Comparison of ENCODE assay signal across 1 cellular context in the genomic region with DNA sequence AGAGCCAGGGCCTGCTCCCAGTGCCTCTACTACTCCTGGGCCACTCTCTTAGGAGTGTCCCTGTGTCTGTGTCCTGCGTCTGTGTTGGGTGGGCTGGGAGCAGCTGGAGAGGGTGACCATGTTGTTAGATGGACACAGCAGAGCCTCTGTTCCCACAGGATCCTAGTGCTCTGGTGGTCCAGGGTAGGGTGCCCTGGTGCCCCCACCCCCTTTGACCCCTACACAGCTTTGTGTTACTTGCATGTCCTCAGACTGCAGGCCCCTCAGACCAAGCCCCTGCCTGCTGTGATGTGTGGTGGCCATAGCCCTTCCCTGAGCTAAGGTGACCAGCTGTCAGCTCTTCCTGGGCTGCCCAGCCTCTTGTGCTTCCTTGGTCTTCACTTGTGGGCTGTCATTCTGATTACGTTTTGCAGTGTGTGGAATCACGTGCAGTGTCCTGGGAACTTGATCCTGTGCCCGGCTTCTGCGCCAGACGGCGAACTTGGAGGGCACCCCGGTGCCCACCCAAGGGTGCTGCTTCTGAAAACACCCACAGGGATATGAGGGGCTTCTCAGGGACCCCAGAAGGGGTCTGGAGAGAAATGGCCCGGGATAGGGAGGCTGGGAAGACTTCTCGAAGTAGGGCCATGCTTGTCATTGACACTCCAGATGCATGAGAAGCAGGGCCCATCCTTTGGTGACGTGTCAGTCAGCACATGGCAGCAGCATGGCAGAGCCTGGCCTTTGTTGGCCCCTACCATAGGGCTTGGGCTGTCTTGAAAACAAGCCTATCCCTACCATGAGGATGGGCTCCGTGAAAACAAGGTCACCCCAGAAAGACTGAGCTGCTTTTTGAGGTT.
A peak's percentile ranks its signal among the peaks of the same experiment; 100 is the strongest.
TF ChIP-seq lines count a peak whose summit lies in the region.

No MANE protein-coding gene starts in this region.

TF ChIP-seq in K562, 482 proteins besides CTCF, POLR2A, EP300 and RAD21 (continued from another document):
- TF ChIP-seq, protein P1, sequence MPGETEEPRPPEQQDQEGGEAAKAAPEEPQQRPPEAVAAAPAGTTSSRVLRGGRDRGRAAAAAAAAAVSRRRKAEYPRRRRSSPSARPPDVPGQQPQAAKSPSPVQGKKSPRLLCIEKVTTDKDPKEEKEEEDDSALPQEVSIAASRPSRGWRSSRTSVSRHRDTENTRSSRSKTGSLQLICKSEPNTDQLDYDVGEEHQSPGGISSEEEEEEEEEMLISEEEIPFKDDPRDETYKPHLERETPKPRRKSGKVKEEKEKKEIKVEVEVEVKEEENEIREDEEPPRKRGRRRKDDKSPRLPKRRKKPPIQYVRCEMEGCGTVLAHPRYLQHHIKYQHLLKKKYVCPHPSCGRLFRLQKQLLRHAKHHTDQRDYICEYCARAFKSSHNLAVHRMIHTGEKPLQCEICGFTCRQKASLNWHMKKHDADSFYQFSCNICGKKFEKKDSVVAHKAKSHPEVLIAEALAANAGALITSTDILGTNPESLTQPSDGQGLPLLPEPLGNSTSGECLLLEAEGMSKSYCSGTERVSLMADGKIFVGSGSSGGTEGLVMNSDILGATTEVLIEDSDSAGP (CRISPR knock-in tag; IDR thresholded peaks at IDR 0.05): no peak
- 0 out of 2 replicates have a peak, but pooled peaks have one; percentile 49 for TF ChIP-seq MTF1 (CRISPR knock-in tag; IDR thresholded peaks at IDR 0.05; ENCODE audit: borderline replicate concordance)
- TF ChIP-seq, protein P2, sequence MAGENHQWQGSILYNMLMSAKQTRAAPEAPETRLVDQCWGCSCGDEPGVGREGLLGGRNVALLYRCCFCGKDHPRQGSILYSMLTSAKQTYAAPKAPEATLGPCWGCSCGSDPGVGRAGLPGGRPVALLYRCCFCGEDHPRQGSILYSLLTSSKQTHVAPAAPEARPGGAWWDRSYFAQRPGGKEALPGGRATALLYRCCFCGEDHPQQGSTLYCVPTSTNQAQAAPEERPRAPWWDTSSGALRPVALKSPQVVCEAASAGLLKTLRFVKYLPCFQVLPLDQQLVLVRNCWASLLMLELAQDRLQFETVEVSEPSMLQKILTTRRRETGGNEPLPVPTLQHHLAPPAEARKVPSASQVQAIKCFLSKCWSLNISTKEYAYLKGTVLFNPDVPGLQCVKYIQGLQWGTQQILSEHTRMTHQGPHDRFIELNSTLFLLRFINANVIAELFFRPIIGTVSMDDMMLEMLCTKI (IDR thresholded peaks at IDR 0.05; ENCODE audit: partially characterized antibody): no peak
- 0 out of 2 replicates have a peak, but pooled peaks have one; percentile 46 for TF ChIP-seq ZNF561 (CRISPR knock-in tag; conservative IDR thresholded peaks at IDR 0.05)
- peak in 1 of 3 experiments; percentile 8 for TF ChIP-seq YY1 (IDR thresholded peaks at IDR 0.05; ENCODE audit: borderline replicate concordance in 1 of 3, control insufficient read depth in 1 of 3, extremely low read depth in 1 of 3, insufficient read depth in 3 of 3, insufficient read length in 1 of 3, insufficient replicate concordance in 2 of 3, low read depth in 1 of 3, low read length in 2 of 3)
- TF ChIP-seq, protein P3, sequence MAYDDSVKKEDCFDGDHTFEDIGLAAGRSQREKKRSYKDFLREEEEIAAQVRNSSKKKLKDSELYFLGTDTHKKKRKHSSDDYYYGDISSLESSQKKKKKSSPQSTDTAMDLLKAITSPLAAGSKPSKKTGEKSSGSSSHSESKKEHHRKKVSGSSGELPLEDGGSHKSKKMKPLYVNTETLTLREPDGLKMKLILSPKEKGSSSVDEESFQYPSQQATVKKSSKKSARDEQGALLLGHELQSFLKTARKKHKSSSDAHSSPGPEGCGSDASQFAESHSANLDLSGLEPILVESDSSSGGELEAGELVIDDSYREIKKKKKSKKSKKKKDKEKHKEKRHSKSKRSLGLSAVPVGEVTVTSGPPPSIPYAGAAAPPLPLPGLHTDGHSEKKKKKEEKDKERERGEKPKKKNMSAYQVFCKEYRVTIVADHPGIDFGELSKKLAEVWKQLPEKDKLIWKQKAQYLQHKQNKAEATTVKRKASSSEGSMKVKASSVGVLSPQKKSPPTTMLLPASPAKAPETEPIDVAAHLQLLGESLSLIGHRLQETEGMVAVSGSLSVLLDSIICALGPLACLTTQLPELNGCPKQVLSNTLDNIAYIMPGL (CRISPR knock-in tag; IDR thresholded peaks at IDR 0.05): peak; percentile 20; the same call in 1 of the 2 replicates
- TF ChIP-seq CXXC5 (CRISPR knock-in tag; IDR thresholded peaks at IDR 0.05): peak; percentile 9; the same call in 1 of the 2 replicates
- TF ChIP-seq DDX20 (tag; IDR thresholded peaks at IDR 0.05; ENCODE audit: low read depth): no peak
- TF ChIP-seq, protein P4, sequence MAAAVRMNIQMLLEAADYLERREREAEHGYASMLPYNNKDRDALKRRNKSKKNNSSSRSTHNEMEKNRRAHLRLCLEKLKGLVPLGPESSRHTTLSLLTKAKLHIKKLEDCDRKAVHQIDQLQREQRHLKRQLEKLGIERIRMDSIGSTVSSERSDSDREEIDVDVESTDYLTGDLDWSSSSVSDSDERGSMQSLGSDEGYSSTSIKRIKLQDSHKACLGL (CRISPR knock-in tag; IDR thresholded peaks at IDR 0.05; ENCODE audit: borderline replicate concordance, poor library complexity, severe bottlenecking): peak; percentile 21
- TF ChIP-seq, protein P5, sequence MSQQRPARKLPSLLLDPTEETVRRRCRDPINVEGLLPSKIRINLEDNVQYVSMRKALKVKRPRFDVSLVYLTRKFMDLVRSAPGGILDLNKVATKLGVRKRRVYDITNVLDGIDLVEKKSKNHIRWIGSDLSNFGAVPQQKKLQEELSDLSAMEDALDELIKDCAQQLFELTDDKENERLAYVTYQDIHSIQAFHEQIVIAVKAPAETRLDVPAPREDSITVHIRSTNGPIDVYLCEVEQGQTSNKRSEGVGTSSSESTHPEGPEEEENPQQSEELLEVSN (IDR thresholded peaks at IDR 0.05; ENCODE audit: borderline replicate concordance in 1 of 2, extremely low read depth in 1 of 2, insufficient read depth in 1 of 2, insufficient read length in 1 of 2, low read depth in 1 of 2, low read length in 1 of 2, poor library complexity in 1 of 2, severe bottlenecking in 1 of 2): peak; percentile 37 to 46
- TF ChIP-seq, protein P6, sequence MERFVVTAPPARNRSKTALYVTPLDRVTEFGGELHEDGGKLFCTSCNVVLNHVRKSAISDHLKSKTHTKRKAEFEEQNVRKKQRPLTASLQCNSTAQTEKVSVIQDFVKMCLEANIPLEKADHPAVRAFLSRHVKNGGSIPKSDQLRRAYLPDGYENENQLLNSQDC (CRISPR knock-in tag; IDR thresholded peaks at IDR 0.05): 0 out of 2 replicates have a peak, but pooled peaks have one; percentile 41
- TF ChIP-seq ZNF217 (CRISPR knock-in tag; IDR thresholded peaks at IDR 0.05): no peak
- TF ChIP-seq, protein P7, sequence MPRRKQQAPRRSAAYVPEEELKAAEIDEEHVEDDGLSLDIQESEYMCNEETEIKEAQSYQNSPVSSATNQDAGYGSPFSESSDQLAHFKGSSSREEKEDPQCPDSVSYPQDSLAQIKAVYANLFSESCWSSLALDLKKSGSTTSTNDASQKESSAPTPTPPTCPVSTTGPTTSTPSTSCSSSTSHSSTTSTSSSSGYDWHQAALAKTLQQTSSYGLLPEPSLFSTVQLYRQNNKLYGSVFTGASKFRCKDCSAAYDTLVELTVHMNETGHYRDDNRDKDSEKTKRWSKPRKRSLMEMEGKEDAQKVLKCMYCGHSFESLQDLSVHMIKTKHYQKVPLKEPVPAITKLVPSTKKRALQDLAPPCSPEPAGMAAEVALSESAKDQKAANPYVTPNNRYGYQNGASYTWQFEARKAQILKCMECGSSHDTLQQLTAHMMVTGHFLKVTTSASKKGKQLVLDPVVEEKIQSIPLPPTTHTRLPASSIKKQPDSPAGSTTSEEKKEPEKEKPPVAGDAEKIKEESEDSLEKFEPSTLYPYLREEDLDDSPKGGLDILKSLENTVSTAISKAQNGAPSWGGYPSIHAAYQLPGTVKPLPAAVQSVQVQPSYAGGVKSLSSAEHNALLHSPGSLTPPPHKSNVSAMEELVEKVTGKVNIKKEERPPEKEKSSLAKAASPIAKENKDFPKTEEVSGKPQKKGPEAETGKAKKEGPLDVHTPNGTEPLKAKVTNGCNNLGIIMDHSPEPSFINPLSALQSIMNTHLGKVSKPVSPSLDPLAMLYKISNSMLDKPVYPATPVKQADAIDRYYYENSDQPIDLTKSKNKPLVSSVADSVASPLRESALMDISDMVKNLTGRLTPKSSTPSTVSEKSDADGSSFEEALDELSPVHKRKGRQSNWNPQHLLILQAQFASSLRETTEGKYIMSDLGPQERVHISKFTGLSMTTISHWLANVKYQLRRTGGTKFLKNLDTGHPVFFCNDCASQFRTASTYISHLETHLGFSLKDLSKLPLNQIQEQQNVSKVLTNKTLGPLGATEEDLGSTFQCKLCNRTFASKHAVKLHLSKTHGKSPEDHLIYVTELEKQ (CRISPR knock-in tag; IDR thresholded peaks at IDR 0.05): no peak
